Comparison of ENCODE assay signal across 12 cellular contexts in the genomic region with DNA sequence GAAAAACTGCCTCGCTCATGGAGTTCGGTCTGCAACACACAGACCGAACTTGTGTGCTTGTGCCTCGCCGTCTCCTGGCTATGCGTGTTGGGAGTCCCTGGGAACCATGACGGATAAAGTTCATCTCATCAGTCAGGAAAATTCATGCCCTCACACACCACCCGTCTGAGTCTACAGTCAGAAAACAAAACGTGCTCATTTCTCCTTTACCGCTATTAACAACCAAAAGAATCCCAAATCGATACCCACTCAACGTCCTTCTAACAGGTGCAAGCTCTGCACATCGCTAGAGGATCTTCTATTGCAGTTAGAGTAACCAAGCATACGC. TPM values are rescaled to one million over a fixed set of nuclear protein-coding genes. Genes with fewer than 3 reads are reported as not detected.
DNase-seq lines count a peak whose midpoint lies in the region; ATAC-seq and TF ChIP-seq lines count a peak whose summit lies in the region.
"Had no signal": no experiment of that assay in that cellular context is flagged by ENCODE, and none has a peak within 500 bp of the region (broad histone marks: within the 10 kb centered on the region; RNA-seq: fewer than 3 reads in every experiment).

No MANE protein-coding gene starts in this region.

- WGBS in IMR-90 (ENCODE audit: extremely low coverage in 2 of 2, insufficient read length in 1 of 2), 2 experiments, result 20% methylated on average over 12 of the region's 14 CpGs; no CpG with 5 or more reads in 1 of the 2 experiments
- 23 to 28% methylated on average over 14 of the region's 14 CpGs for WGBS in thyroid gland, 2 donors

- H3K4me2 ChIP-seq in IMR-90 (ENCODE audit: low read depth, low read length) (no peak overlapping the region), parathyroid adenoma (ENCODE audit: low read length) (peak overlapping the region; percentile 58)

- peak overlapping the region in 6 of 7 donors; percentile 24 to 82 (median 66) for H3K4me3 Mint-ChIP-seq in CD8-positive, alpha-beta memory T cell

- no peak overlapping the region for H2BK5ac ChIP-seq in IMR-90 (ENCODE audit: low read depth, low read length, poor library complexity, severe bottlenecking)

- peaks cover 73 to 77% of the 10 kb centered on the region in 2 donors for H3K27me3 Mint-ChIP-seq in CD8-positive, alpha-beta memory T cell

- H4K5ac ChIP-seq in IMR-90 (ENCODE audit: low read depth, low read length), result no peak overlapping the region

- no peak overlapping the region for H2BK15ac ChIP-seq in IMR-90 (ENCODE audit: low read depth, low read length)

- no peak overlapping the region for H3K23ac ChIP-seq in IMR-90 (ENCODE audit: low read depth, low read length)

- no peak for DNase-seq in CD8-positive, alpha-beta memory T cell
- DNase-seq in IMR-90 (no peak), globus pallidus (ENCODE audit: low spot score) (peak; percentile 13), thyroid gland (no peak), Ammon's horn (ENCODE audit: low spot score) (no peak), anterior cingulate cortex (lab: John Stamatoyannopoulos, UW) (no peak)
- DNase-seq: activated CD4-positive, alpha-beta T cell treated with anti-CD3 and anti-CD28 coated beads for 4 hours had no signal

- dilution Hi-C loops in IMR-90 (cut with HindIII; ENCODE audit: low sequenced_read_pairs, unreplicated experiment), result no loop called here

- no peaks in the 10 kb centered on the region for H3K9me3 Mint-ChIP-seq in CD8-positive, alpha-beta memory T cell

- no peaks in the 10 kb centered on the region for H3K9me1 ChIP-seq in IMR-90 (ENCODE audit: insufficient read depth, low read length)

- no peaks in the 10 kb centered on the region for H3K36me3 ChIP-seq in CD8-positive, alpha-beta memory T cell (ENCODE audit: insufficient read depth, low read length)
- H3K36me3 ChIP-seq in IMR-90 (ENCODE audit: control insufficient read depth, insufficient read depth, low read length) (no peaks in the 10 kb centered on the region), parathyroid adenoma (ENCODE audit: control insufficient read depth, insufficient read depth, low read length) (no peaks in the 10 kb centered on the region), thyroid gland (no peaks in the 10 kb centered on the region)
- H3K36me3 ChIP-seq: ascending aorta had no signal

- TF ChIP-seq POLR2A in IMR-90 (IDR thresholded peaks at IDR 0.05; ENCODE audit: low read depth, low read length), result no peak
- no peak for TF ChIP-seq POLR2A in thyroid gland (IDR thresholded peaks at IDR 0.05)

- TF ChIP-seq CTCF in IMR-90 (conservative IDR thresholded peaks at IDR 0.05; ENCODE audit: low read depth, low read length) (no peak), parathyroid adenoma (IDR thresholded peaks at IDR 0.05) (no peak), thyroid gland (IDR thresholded peaks at IDR 0.05) (no peak)

- no peak overlapping the region for H2BK20ac ChIP-seq in IMR-90 (ENCODE audit: low read depth, low read length)

- POLR2A ChIA-PET in CD8-positive, alpha-beta memory T cell (lab: Charles Lee), result no interaction called here
- POLR2A ChIA-PET in IMR-90 (lab: Charles Lee; ENCODE audit: unreplicated experiment), result no interaction called here

- no peak for ATAC-seq in IMR-90 (ENCODE audit: low read depth)
- ATAC-seq: Right ventricle myocardium inferior had no signal

- H3K79me1 ChIP-seq in IMR-90 (ENCODE audit: low read depth in 1 of 2, low read length in 2 of 2), result no peaks in the 10 kb centered on the region

- peak overlapping the region; percentile 76 for H2AFZ ChIP-seq in IMR-90 (replicated peaks; ENCODE audit: low read length, poor library complexity)
- peak overlapping the region; percentile 60 for H2AFZ ChIP-seq in parathyroid adenoma

- no peak overlapping the region for H4K91ac ChIP-seq in IMR-90 (ENCODE audit: insufficient read depth, low read depth, low read length)

- H3K14ac ChIP-seq in IMR-90 (replicated peaks; ENCODE audit: low read depth, low read length), result no peak overlapping the region

- CTCF ChIA-PET in CD8-positive, alpha-beta memory T cell (lab: Charles Lee), result interaction anchor here (1.0 kb wide), 1 partner anchor 21 kb away, joined by 3 read pairs; no protein-coding TSS in a partner anchor
- CTCF ChIA-PET in IMR-90 (lab: Yijun Ruan, JAX), result no interaction called here

- H3K4me1 ChIP-seq in CD8-positive, alpha-beta memory T cell (ENCODE audit: insufficient read depth, low read length), result peaks cover 9% of the 10 kb centered on the region
- peaks cover 1% of the 10 kb centered on the region; the same call in 1 of the 2 replicates for H3K4me1 ChIP-seq in IMR-90 (ENCODE audit: control insufficient read depth, insufficient read depth, low read length)
- peaks cover 7% of the 10 kb centered on the region for H3K4me1 ChIP-seq in parathyroid adenoma
- H3K4me1 ChIP-seq in thyroid gland, result peaks cover 5 to 18% of the 10 kb centered on the region in 2 donors

- no peak overlapping the region for H3K4ac ChIP-seq in IMR-90 (ENCODE audit: low read depth, low read length)

- H3K9me3 ChIP-seq in CD8-positive, alpha-beta memory T cell (ENCODE audit: low read length), result no peaks in the 10 kb centered on the region
- no peaks in the 10 kb centered on the region for H3K9me3 ChIP-seq in IMR-90 (ENCODE audit: control insufficient read depth, insufficient read depth, low read length)
- H3K9me3 ChIP-seq in parathyroid adenoma (ENCODE audit: control insufficient read depth, low read length), result no peaks in the 10 kb centered on the region
- H3K9me3 ChIP-seq in thyroid gland, result no peaks in the 10 kb centered on the region
- H3K9me3 ChIP-seq: ascending aorta had no signal

- no peaks in the 10 kb centered on the region for H3K79me2 ChIP-seq in parathyroid adenoma

- no peak for TF ChIP-seq RAD21 in IMR-90 (IDR thresholded peaks at IDR 0.05; ENCODE audit: low read length)

- H3K27ac Mint-ChIP-seq in CD8-positive, alpha-beta memory T cell, result peak overlapping the region in 1 of 8 donors; percentile 16

- H2AK9ac ChIP-seq in IMR-90 (replicated peaks; ENCODE audit: low read depth, low read length, poor library complexity), result no peak overlapping the region

- H3K4me3 ChIP-seq in CD8-positive, alpha-beta memory T cell (ENCODE audit: low read length), result peak overlapping the region; percentile 32
- H3K4me3 ChIP-seq in IMR-90 (ENCODE audit: insufficient read depth, low read depth, low read length) (no peak overlapping the region), parathyroid adenoma (ENCODE audit: low read depth, low read length) (no peak overlapping the region), thyroid gland (replicated peaks in 1 of 3) (no peak overlapping the region)
- H3K4me3 ChIP-seq: lung had no signal

- no peak overlapping the region for H3K27ac ChIP-seq in CD8-positive, alpha-beta memory T cell (ENCODE audit: low read depth, low read length)
- H3K27ac ChIP-seq in IMR-90 (ENCODE audit: insufficient read depth, low read length), result no peak overlapping the region
- H3K27ac ChIP-seq in parathyroid adenoma, result no peak overlapping the region
- no peak overlapping the region for H3K27ac ChIP-seq in thyroid gland
- H3K27ac ChIP-seq: ascending aorta had no signal

- H3K18ac ChIP-seq in IMR-90 (ENCODE audit: low read depth, low read length), result no peak overlapping the region

- H4K20me1 ChIP-seq in IMR-90 (ENCODE audit: insufficient read depth, low read length), result no peaks in the 10 kb centered on the region; the same call in 1 of the 2 replicates

- no peak overlapping the region for H4K8ac ChIP-seq in IMR-90 (ENCODE audit: low read depth in 2 of 2, low read length in 2 of 2)

- H3K9ac ChIP-seq in IMR-90 (ENCODE audit: low read depth, low read length) (no peak overlapping the region), parathyroid adenoma (no peak overlapping the region)

- intact Hi-C loops in IMR-90 (cut with micrococcal nuclease), result no loop called here
- intact Hi-C loops in thyroid gland (cut with DNase I), result no loop called here

- no peak overlapping the region for H2AK5ac ChIP-seq in IMR-90 (ENCODE audit: low read depth, low read length)

- peaks cover 32% of the 10 kb centered on the region for H3K27me3 ChIP-seq in CD8-positive, alpha-beta memory T cell (ENCODE audit: insufficient read depth, low read length, poor library complexity, severe bottlenecking)
- H3K27me3 ChIP-seq in IMR-90 (ENCODE audit: control insufficient read depth, insufficient read depth, low read length) (peaks cover 46% of the 10 kb centered on the region), parathyroid adenoma (ENCODE audit: control insufficient read depth, insufficient read depth, low read length) (peaks cover 5% of the 10 kb centered on the region), thyroid gland (peaks cover 3% of the 10 kb centered on the region)

- H3K36me3 Mint-ChIP-seq in CD8-positive, alpha-beta memory T cell, result no peaks in the 10 kb centered on the region

- H3K4me1 Mint-ChIP-seq in CD8-positive, alpha-beta memory T cell, result peaks cover 16 to 22% (median 20%) of the 10 kb centered on the region in 3 donors

- no peak overlapping the region for H3K56ac ChIP-seq in IMR-90 (ENCODE audit: extremely low read depth, insufficient read depth, low read length)

- in situ Hi-C loops in IMR-90 (cut with MboI; ENCODE audit: low sequenced_read_pairs), result no loop called here

- H2BK120ac ChIP-seq in IMR-90 (ENCODE audit: low read depth, low read length), result no peak overlapping the region

- BruUV-seq in IMR-90 (replicated peaks; lab: Mats Ljungman, UMichigan), result no TSS peak

TF ChIP-seq in IMR-90, 13 proteins besides CTCF, POLR2A, EP300 and RAD21 (continues in another document):
- no peak for TF ChIP-seq ELK1 (IDR thresholded peaks at IDR 0.05; ENCODE audit: borderline replicate concordance, low read depth, low read length)
- no peak for TF ChIP-seq USF2 (IDR thresholded peaks at IDR 0.05; ENCODE audit: low read depth, low read length)

RNA-seq across cellular contexts. Expression of gene CNPY1, which starts 13.6 kb away (rescaled TPM):
- total RNA-seq in CD8-positive, alpha-beta memory T cell, result not detected
- polyA plus RNA-seq in CD8-positive, alpha-beta memory T cell, result not detected
- total RNA-seq in IMR-90 (2012; rRNA removed) (not detected in 2 replicates), thyroid gland (not detected)
- not detected in 2 replicates for polyA plus RNA-seq in IMR-90 (2012; rRNA removed)
- polyA plus RNA-seq in IMR-90 (2012; cell fraction: cytosol; rRNA removed), result not detected in 2 replicates
- not detected in 2 replicates for polyA plus RNA-seq in IMR-90 (2012; cell fraction: nucleus; rRNA removed; ENCODE audit: low replicate concordance)
- total RNA-seq: ascending aorta, fibroblast of lung, lung, Right ventricle myocardium inferior had no signal
- polyA plus RNA-seq: fibroblast of lung, lung had no signal
